ENCODE assay signal across 11 cellular contexts in genomic region chr6:140993515-140993914, GRCh38.
"Had no signal": no experiment of that assay in that cellular context is flagged by ENCODE, and none has a peak within 500 bp of the region (broad histone marks: within the 10 kb centered on the region; RNA-seq: fewer than 3 reads in every experiment).

No MANE protein-coding gene starts in this region.

- H3K9ac ChIP-seq: KMS-11 had no signal

- H3K27ac ChIP-seq: KMS-11 had no signal

- H3K4me3 ChIP-seq: GM23338 had no signal

- DNase-seq: H9, HCEC 1CT, HFFc6, IMR-90, Karpas-422, KBM-7 had no signal

- ATAC-seq: GM23338 had no signal

- FAIRE-seq: H1, H54, HTR-8/SVneo had no signal
